ENCODE assay signal across 8 cellular contexts in the genomic region with DNA sequence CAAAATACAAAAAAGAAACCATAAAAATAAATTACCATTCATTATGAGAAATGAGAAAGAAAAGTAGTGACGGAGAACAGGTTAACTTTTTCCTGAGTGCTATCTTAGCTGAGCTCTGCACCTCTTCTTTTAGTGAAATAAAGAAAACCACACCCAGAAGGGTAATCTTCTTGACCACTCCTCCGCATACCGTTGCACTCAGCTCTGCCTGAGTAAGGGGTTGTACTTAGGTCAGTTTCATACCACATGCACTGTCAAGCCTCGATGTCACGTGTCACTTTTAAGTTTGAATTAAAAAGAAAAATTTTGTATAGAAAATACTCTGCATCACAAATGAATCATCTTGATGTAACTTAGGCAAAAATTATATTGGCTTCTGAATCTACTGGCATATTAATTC. TPM values are rescaled to one million over a fixed set of nuclear protein-coding genes. Genes with fewer than 3 reads are reported as not detected.
DNase-seq lines count a peak whose midpoint lies in the region; ATAC-seq and TF ChIP-seq lines count a peak whose summit lies in the region.

No MANE protein-coding gene starts in this region.

- H3K9me3 ChIP-seq in A673 (ENCODE audit: low read depth, low read length, poor library complexity, severe bottlenecking) (no peaks in the 10 kb centered on the region), iPS-15b (ENCODE audit: control insufficient read depth, insufficient read depth, low read length) (peaks cover 5% of the 10 kb centered on the region), thyroid gland (no peaks in the 10 kb centered on the region)

- WGBS in thyroid gland, 2 donors, result 45 to 53% methylated on average over 5 of the region's 5 CpGs

- H3K4me1 Mint-ChIP-seq in WTC11, result peaks cover 59% of the 10 kb centered on the region

- TF ChIP-seq CTCF in A673 (conservative IDR thresholded peaks at IDR 0.05; ENCODE audit: low read depth, low read length) (no peak), WTC11 (IDR thresholded peaks at IDR 0.05) (no peak), thyroid gland (IDR thresholded peaks at IDR 0.05) (no peak)

- no TSS peak for BruUV-seq in A673 (replicated peaks; lab: Mats Ljungman, UMichigan)

- H3K4me3 ChIP-seq in A673 (ENCODE audit: low read depth, low read length, poor library complexity, severe bottlenecking), result peak overlapping the region; percentile 89
- H3K4me3 ChIP-seq in iPS-15b (ENCODE audit: low read depth, low read length), result peak overlapping the region; percentile 92
- H3K4me3 ChIP-seq in thyroid gland (replicated peaks in 1 of 3), result peak overlapping the region; percentile 33 to 90 (median 40)

- H3K27me3 ChIP-seq in A673 (replicated peaks; ENCODE audit: insufficient read depth, low read depth, low read length, poor library complexity) (no peaks in the 10 kb centered on the region), iPS-15b (ENCODE audit: control insufficient read depth, insufficient read depth, low read length) (peaks cover 8% of the 10 kb centered on the region), thyroid gland (no peaks in the 10 kb centered on the region)

- peaks cover 14% of the 10 kb centered on the region for H3K27me3 Mint-ChIP-seq in WTC11 (ENCODE audit: low read depth)

- no peak for TF ChIP-seq POLR2A in thyroid gland (IDR thresholded peaks at IDR 0.05)

- H3K4me1 ChIP-seq in A673 (ENCODE audit: insufficient read depth, low read length, poor library complexity, severe bottlenecking) (peaks cover 35% of the 10 kb centered on the region), iPS-15b (ENCODE audit: control insufficient read depth, insufficient read depth, low read length) (peaks cover 32% of the 10 kb centered on the region), thyroid gland (peaks cover 49 to 57% of the 10 kb centered on the region in 2 donors)

- peaks cover 19% of the 10 kb centered on the region for H3K36me3 ChIP-seq in A673 (ENCODE audit: insufficient read depth, low read length, poor library complexity, severe bottlenecking)
- H3K36me3 ChIP-seq in iPS-15b (ENCODE audit: control insufficient read depth, insufficient read depth, low read length), result peaks cover 32% of the 10 kb centered on the region
- no peaks in the 10 kb centered on the region for H3K36me3 ChIP-seq in thyroid gland

- intact Hi-C loops in A673 (cut with micrococcal nuclease; ENCODE audit: unreplicated experiment) (no loop called here), thyroid gland (cut with DNase I) (no loop called here)

- H3K27ac ChIP-seq in A673 (ENCODE audit: low read depth, low read length, poor library complexity, severe bottlenecking) (no peak overlapping the region), thyroid gland (peak overlapping the region; percentile 78 to 98 (median 98))

- no peak overlapping the region for H3K9ac ChIP-seq in iPS-15b (ENCODE audit: low read depth, low read length)

- 0 out of 2 replicates have a peak overlapping the region, but pooled peaks have one; percentile 46 for H3K27ac Mint-ChIP-seq in WTC11

- ATAC-seq in GM21515 (IDR thresholded peaks at IDR 0.05; ENCODE audit: unreplicated experiment), result peak; percentile 28
- no peak for ATAC-seq in WTC11
- ATAC-seq in HG02588 (IDR thresholded peaks at IDR 0.05; ENCODE audit: unreplicated experiment), result no peak

- peak overlapping the region; percentile 95 for H3K4me3 Mint-ChIP-seq in WTC11

- CTCF ChIA-PET in A673 (lab: Charles Lee) (no interaction called here), WTC11 (lab: Charles Lee) (interaction anchor here (1.0 kb wide), 1 partner anchor 98 kb away, joined by 3 read pairs; no protein-coding TSS in a partner anchor)

- H3K9me3 Mint-ChIP-seq in WTC11, result peaks cover 7% of the 10 kb centered on the region

- DNase-seq in A673 (ENCODE audit: low spot score) (no peak), WTC11 (ENCODE audit: low spot score) (no peak), thyroid gland (no peak), AG08395 (ENCODE audit: low spot score) (no peak), DMS153 treated with DMSO at 0.1 percent for 48 hours (lab: John Stamatoyannopoulos, UW; ENCODE audit: unreplicated experiment) (no peak)

- H3K36me3 Mint-ChIP-seq in WTC11, result peaks cover 63% of the 10 kb centered on the region

- POLR2A ChIA-PET in A673 (lab: Charles Lee; ENCODE audit: low non-redundant PET), result interaction anchor here (0.6 kb wide), 1 partner anchor 53 kb away, joined by 3 read pairs; no protein-coding TSS in a partner anchor
- POLR2A ChIA-PET in WTC11 (lab: Charles Lee), result no interaction called here

TF ChIP-seq in WTC11, 78 proteins besides CTCF, POLR2A, EP300 and RAD21:
- TF ChIP-seq ZNF121 (CRISPR knock-in tag; IDR thresholded peaks at IDR 0.05) (no peak), SMAD4 (CRISPR knock-in tag; IDR thresholded peaks at IDR 0.05) (no peak), HMGA2 (CRISPR knock-in tag; IDR thresholded peaks at IDR 0.05) (no peak), JAZF1 (CRISPR knock-in tag; IDR thresholded peaks at IDR 0.05) (no peak), ZNF138 (CRISPR knock-in tag; conservative IDR thresholded peaks at IDR 0.05) (no peak)

RNA-seq across cellular contexts. Expression of a gene that starts 2.8 kb away (rescaled TPM):
- total RNA-seq in A673 (2021) (144 and 146 TPM in 2 replicates), WTC11 (2021) (194 to 215 TPM (median 199 TPM) in 3 replicates), thyroid gland (100 to 1,000 TPM; 221 to 412 (median 339) TPM)

Comparison
In these comparisons a context has a peak if more than half of its experiments do, and no peak if none do; other contexts are left out.
1. H3K4me3 ChIP-seq: peak in every context shown above with its lines; median percentile 92 in iPS-15b; 89 in A673; 40 in thyroid gland.